Comparison of ENCODE assay signal across 9 cellular contexts in the genomic region with DNA sequence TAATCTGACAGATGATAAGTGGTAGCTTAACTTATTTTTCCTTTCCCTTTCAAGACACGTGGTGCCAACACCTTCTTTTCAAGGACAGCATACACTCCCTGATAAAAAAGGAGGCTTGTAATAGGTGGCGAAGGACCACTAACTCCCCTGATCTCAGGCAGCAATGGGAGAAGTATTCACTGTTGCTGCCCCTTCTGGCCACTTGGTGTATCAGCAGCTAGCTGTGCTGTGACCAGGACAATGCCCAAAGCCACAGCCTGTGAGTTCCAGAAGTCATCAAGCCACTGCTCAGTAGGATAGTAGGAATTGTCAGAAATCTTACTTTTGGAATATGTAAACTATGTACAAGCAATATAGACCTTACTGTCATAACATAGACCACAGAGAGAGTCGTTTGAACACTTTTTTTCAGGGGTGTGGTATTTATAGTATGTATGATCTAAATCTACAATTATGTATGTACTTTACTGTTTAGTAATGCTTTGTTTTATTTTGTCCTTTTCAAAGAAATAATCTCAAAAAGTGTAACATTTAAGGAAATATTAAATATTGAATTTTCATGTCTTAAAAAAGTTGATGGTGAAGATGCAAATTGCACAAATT.
A peak's percentile ranks its signal among the peaks of the same experiment; 100 is the strongest.
DNase-seq lines count a peak whose midpoint lies in the region; ATAC-seq, FAIRE-seq and TF ChIP-seq lines count a peak whose summit lies in the region.
"Had no signal": no experiment of that assay in that cellular context is flagged by ENCODE, and none has a peak within 500 bp of the region (broad histone marks: within the 10 kb centered on the region; RNA-seq: fewer than 3 reads in every experiment).

No MANE protein-coding gene starts in this region.

- no peak overlapping the region for H3K27ac ChIP-seq in endothelial cell of umbilical vein (ENCODE audit: insufficient read depth, low read depth, low read length)
- H3K27ac ChIP-seq in psoas muscle, result no peak overlapping the region

- peaks cover 20% of the 10 kb centered on the region for H3K27me3 Mint-ChIP-seq in activated T-helper 17 cell treated with anti-CD3 and anti-CD28 coated beads, Interleukin-2, amount 50 U/mL, for 72 hours

- H3K79me2 ChIP-seq in endothelial cell of umbilical vein (ENCODE audit: control insufficient read depth, insufficient read depth, low read length), result no peaks in the 10 kb centered on the region

- POLR2A ChIA-PET in endothelial cell of umbilical vein (lab: Charles Lee), result no interaction called here

- H3K4me3 ChIP-seq in endothelial cell of umbilical vein (replicated peaks in 1 of 3; ENCODE audit: insufficient read depth in 1 of 3, low read depth in 1 of 3, low read length in 3 of 3) (no peak overlapping the region), psoas muscle (no peak overlapping the region)

- intact Hi-C loops in endothelial cell of umbilical vein (cut with micrococcal nuclease), result loop anchor here (5.0 kb wide), 1 partner anchor 1213 kb away; no protein-coding TSS in a partner anchor
- intact Hi-C loops in psoas muscle (cut with DNase I), result no loop called here

- DNase-seq in NCI-H2029 (lab: John Stamatoyannopoulos, UW), result peak; percentile 7
- no peak for DNase-seq in NCI-H2029 treated with DMSO at 0.1 percent for 48 hours (lab: John Stamatoyannopoulos, UW)
- peak; percentile 85 for DNase-seq in NCI-H82 (lab: John Stamatoyannopoulos, UW)
- peak; percentile 24 for DNase-seq in endothelial cell of umbilical vein (ENCODE audit: low read depth, low spot score)
- DNase-seq in psoas muscle, result no peak

- H3K9me3 ChIP-seq in endothelial cell of umbilical vein (replicated peaks; ENCODE audit: control insufficient read depth, insufficient read depth, low read length) (no peaks in the 10 kb centered on the region), psoas muscle (no peaks in the 10 kb centered on the region)

- TF ChIP-seq CTCF in endothelial cell of umbilical vein (IDR thresholded peaks at IDR 0.05; ENCODE audit: extremely low read depth in 1 of 2, insufficient read depth in 1 of 2, low read depth in 1 of 2, low read length in 2 of 2) (peak; percentile 66 to 81), psoas muscle (IDR thresholded peaks at IDR 0.05) (peak; percentile 33)

- ATAC-seq in GM18511 (IDR thresholded peaks at IDR 0.05; ENCODE audit: unreplicated experiment), result peak; percentile 75
- ATAC-seq in HG02981 (IDR thresholded peaks at IDR 0.05; ENCODE audit: unreplicated experiment), result peak; percentile 96
- no peak for ATAC-seq in psoas muscle
- ATAC-seq in activated T-helper 17 cell treated with anti-CD3 and anti-CD28 coated beads, Interleukin-2, amount 50 U/mL, for 72 hours (replicated peaks), result no peak

- CTCF ChIA-PET in endothelial cell of umbilical vein (lab: Charles Lee), result interaction anchor here (0.7 to 1.2 kb wide), 9 partner anchors 11 to 37 kb away, joined by 3 to 6 read pairs (median 4); no protein-coding TSS in a partner anchor

- H3K9me3 Mint-ChIP-seq in activated T-helper 17 cell treated with anti-CD3 and anti-CD28 coated beads, Interleukin-2, amount 50 U/mL, for 72 hours, result no peaks in the 10 kb centered on the region

- no peaks in the 10 kb centered on the region for H3K4me1 Mint-ChIP-seq in activated T-helper 17 cell treated with anti-CD3 and anti-CD28 coated beads, Interleukin-2, amount 50 U/mL, for 72 hours
- H3K4me1 Mint-ChIP-seq: CD4-positive, CD25-positive, alpha-beta regulatory T cell had no signal

- no peaks in the 10 kb centered on the region for H4K20me1 ChIP-seq in endothelial cell of umbilical vein (replicated peaks; ENCODE audit: control insufficient read depth, extremely low read depth, insufficient read depth, low read length)

- 30 to 40% (median 38%) methylated on average over 3 of the region's 3 CpGs for WGBS in psoas muscle, 3 donors

- H3K9ac ChIP-seq in endothelial cell of umbilical vein (replicated peaks; ENCODE audit: extremely low read depth, insufficient read depth, low read length), result no peak overlapping the region

- H3K27ac Mint-ChIP-seq in activated T-helper 17 cell treated with anti-CD3 and anti-CD28 coated beads, Interleukin-2, amount 50 U/mL, for 72 hours, result no peak overlapping the region

- no peak overlapping the region for H2AFZ ChIP-seq in endothelial cell of umbilical vein (ENCODE audit: low read depth, low read length)

- dilution Hi-C loops in endothelial cell of umbilical vein (cut with MboI; ENCODE audit: extremely low pct_ligation_motif_present, low sequenced_read_pairs), result no loop called here

- no peak for TF ChIP-seq POLR2A in endothelial cell of umbilical vein (IDR thresholded peaks at IDR 0.05; ENCODE audit: low read depth, low read length)

- BruUV-seq in endothelial cell of umbilical vein (replicated peaks; lab: Mats Ljungman, UMichigan), result no TSS peak

- no peaks in the 10 kb centered on the region for H3K36me3 ChIP-seq in endothelial cell of umbilical vein (ENCODE audit: control insufficient read depth in 2 of 2, extremely low read depth in 1 of 2, insufficient read depth in 2 of 2, low read length in 2 of 2)
- no peaks in the 10 kb centered on the region for H3K36me3 ChIP-seq in psoas muscle (ENCODE audit: insufficient read depth in 1 of 2, low read depth in 1 of 2)

- H3K4me2 ChIP-seq in endothelial cell of umbilical vein (ENCODE audit: insufficient read depth, low read length), result no peak overlapping the region

- H3K27me3 ChIP-seq in endothelial cell of umbilical vein (ENCODE audit: control insufficient read depth in 2 of 2, insufficient read depth in 2 of 2, low read length in 2 of 2), result no peaks in the 10 kb centered on the region
- no peaks in the 10 kb centered on the region for H3K27me3 ChIP-seq in psoas muscle (ENCODE audit: insufficient read depth in 3 of 3, low read length in 2 of 3)

- no peaks in the 10 kb centered on the region for H3K9me1 ChIP-seq in endothelial cell of umbilical vein (replicated peaks; ENCODE audit: control insufficient read depth, extremely low read depth, insufficient read depth, low read length)

- no peaks in the 10 kb centered on the region for H3K36me3 Mint-ChIP-seq in activated T-helper 17 cell treated with anti-CD3 and anti-CD28 coated beads, Interleukin-2, amount 50 U/mL, for 72 hours (ENCODE audit: low read depth)
- H3K36me3 Mint-ChIP-seq: CD4-positive, CD25-positive, alpha-beta regulatory T cell had no signal

- peak; percentile 83 for FAIRE-seq in endothelial cell of umbilical vein (lab: Jason Lieb, UNC)

- H3K4me3 Mint-ChIP-seq in activated T-helper 17 cell treated with anti-CD3 and anti-CD28 coated beads, Interleukin-2, amount 50 U/mL, for 72 hours, result no peak overlapping the region
- H3K4me3 Mint-ChIP-seq: CD4-positive, CD25-positive, alpha-beta regulatory T cell had no signal

- H3K4me1 ChIP-seq in endothelial cell of umbilical vein (ENCODE audit: control insufficient read depth, extremely low read depth, insufficient read depth, low read length), result no peaks in the 10 kb centered on the region
- no peaks in the 10 kb centered on the region for H3K4me1 ChIP-seq in psoas muscle

TF ChIP-seq in endothelial cell of umbilical vein, 7 proteins besides CTCF, POLR2A, EP300 and RAD21:
- no peak for TF ChIP-seq GATA2 (IDR thresholded peaks at IDR 0.05; ENCODE audit: insufficient read depth, insufficient read length, low read depth, low read length)
- no peak for TF ChIP-seq POLR2AphosphoS5 (IDR thresholded peaks at IDR 0.05; ENCODE audit: insufficient read depth, low read depth, low read length)
- TF ChIP-seq FOS (IDR thresholded peaks at IDR 0.05; ENCODE audit: borderline replicate concordance, insufficient read depth, low read length), result no peak
- no peak for TF ChIP-seq JUN (IDR thresholded peaks at IDR 0.05; ENCODE audit: borderline replicate concordance, insufficient read depth, insufficient read length, low read depth)
- no peak for TF ChIP-seq EZH2 (IDR thresholded peaks at IDR 0.05; ENCODE audit: borderline replicate concordance, low read depth, low read length, severe bottlenecking)
- no peak for TF ChIP-seq MYC (IDR thresholded peaks at IDR 0.05; ENCODE audit: low read depth, low read length)
- TF ChIP-seq MAX (IDR thresholded peaks at IDR 0.05; ENCODE audit: insufficient read depth, insufficient read length), result no peak

Comparison
In these comparisons a context has a peak if more than half of its experiments do, and no peak if none do; other contexts are left out.
1. DNase-seq: peak in NCI-H2029 (single experiment), NCI-H82 (single experiment) and endothelial cell of umbilical vein (single experiment); none in NCI-H2029 treated with DMSO at 0.1 percent for 48 hours (single experiment) and psoas muscle (0 of 2).
2. ATAC-seq: peak in GM18511 (single experiment) and HG02981 (single experiment); none in psoas muscle (0 of 4) and activated T-helper 17 cell treated with anti-CD3 and anti-CD28 coated beads, Interleukin-2, amount 50 U/mL, for 72 hours (single experiment).